In the genomic region with DNA sequence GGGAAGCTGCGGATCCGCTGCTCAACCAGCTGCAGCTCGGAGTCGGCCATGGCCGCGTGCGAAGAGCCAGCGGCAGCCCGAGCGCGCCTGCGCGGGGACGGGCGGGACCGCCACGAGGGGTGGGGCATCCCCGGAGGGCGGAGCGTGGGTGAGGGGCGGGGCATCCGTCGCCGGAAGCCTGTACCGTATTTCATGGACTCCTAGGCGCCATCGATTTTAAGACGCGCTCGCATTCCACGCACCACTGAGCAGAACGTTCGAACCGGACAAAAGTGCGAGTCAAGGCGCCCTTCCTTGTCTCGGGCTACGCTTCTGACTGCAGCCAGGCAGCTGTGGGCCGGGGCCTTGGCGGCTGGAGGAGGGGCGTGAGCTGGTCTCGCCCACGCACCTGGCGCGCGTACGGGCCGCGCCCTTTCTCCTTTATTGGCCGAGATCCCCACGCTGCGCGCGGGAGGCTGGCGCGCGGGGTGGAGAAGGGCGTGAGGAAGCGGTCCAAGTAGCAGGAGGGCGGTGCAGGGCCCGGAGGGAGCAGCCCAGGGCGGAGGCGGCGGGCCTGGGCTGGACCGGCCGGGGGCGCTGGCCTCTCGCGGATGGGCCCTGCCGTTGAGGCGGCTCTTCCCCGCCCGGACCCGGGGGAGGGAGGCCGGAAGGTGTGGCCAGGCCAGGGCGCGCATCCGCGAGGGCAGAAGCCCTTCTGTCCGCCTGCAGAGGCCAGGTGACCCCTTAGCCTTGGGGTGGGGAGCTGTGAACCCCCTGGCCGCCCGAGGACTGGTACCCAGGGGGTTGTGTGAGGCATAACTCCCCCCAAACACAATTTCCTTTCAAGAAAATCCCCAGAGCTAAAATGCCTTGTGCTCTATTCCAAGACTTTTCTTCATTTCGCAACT, we compare ENCODE assay signal across 8 cellular contexts. TPM values are rescaled to one million over a fixed set of nuclear protein-coding genes. Genes with fewer than 3 reads are reported as not detected.
DNase-seq lines count a peak whose midpoint lies in the region; ATAC-seq and TF ChIP-seq lines count a peak whose summit lies in the region.

A gene with protein sequence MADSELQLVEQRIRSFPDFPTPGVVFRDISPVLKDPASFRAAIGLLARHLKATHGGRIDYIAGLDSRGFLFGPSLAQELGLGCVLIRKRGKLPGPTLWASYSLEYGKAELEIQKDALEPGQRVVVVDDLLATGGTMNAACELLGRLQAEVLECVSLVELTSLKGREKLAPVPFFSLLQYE (minus strand): TSS at position 79 of the 887 bp plus-strand sequence. CDS start 29 bp downstream, at position 50.

- DNase-seq in GM13977 (ENCODE audit: low spot score) (peak; percentile 99), NCI-H146 (lab: John Stamatoyannopoulos, UW) (peak; percentile 84), amniotic epithelial cell (ENCODE audit: low read depth) (peak; percentile 91), left cardiac atrium (peak; percentile 94), progenitor cell of endocrine pancreas (ENCODE audit: low spot score, unreplicated experiment) (peak; percentile 97), upper lobe of right lung (peak; percentile 98)

- peaks cover 14% of the 10 kb centered on the region for H3K36me3 ChIP-seq in upper lobe of right lung

- ATAC-seq in HG02870 (IDR thresholded peaks at IDR 0.05; ENCODE audit: unreplicated experiment) (peak; percentile 62), left cardiac atrium (peak; percentile 93 to 95), upper lobe of right lung (peak; percentile 94)

- peaks cover 4% of the 10 kb centered on the region for H3K4me1 Mint-ChIP-seq in progenitor cell of endocrine pancreas (ENCODE audit: low read depth)

- H3K4me3 Mint-ChIP-seq in progenitor cell of endocrine pancreas (ENCODE audit: low read depth): peak within 1 kb of the TSS; percentile 85

- peak within 1 kb of the TSS; percentile 96 for H3K27ac ChIP-seq in upper lobe of right lung

- peak within 1 kb of the TSS; percentile 97 for H3K4me3 ChIP-seq in upper lobe of right lung

- no peaks in the 10 kb centered on the region for H3K9me3 ChIP-seq in upper lobe of right lung

- H3K27ac Mint-ChIP-seq in progenitor cell of endocrine pancreas: peak within 1 kb of the TSS; percentile 99

- no peaks in the 10 kb centered on the region for H3K36me3 Mint-ChIP-seq in progenitor cell of endocrine pancreas (ENCODE audit: insufficient read depth)

- H3K27me3 Mint-ChIP-seq in progenitor cell of endocrine pancreas: no peaks in the 10 kb centered on the region

- no peaks in the 10 kb centered on the region for H3K9me3 Mint-ChIP-seq in progenitor cell of endocrine pancreas (ENCODE audit: low read depth)

- peaks cover 23% of the 10 kb centered on the region for H3K4me1 ChIP-seq in upper lobe of right lung

- intact Hi-C loops in T-helper 1 cell treated with Interleukin-12 subunit alpha and Interleukin-12 subunit beta and Interleukin-4 antibody, amounts not matched to agents 30 ng/mL and 1 ng/mL, for 36 hours (cut with micrococcal nuclease): loop anchor here (1.0 to 5.0 kb wide), 9 partner anchors 9 to 860 kb away; a partner anchor contains a TSS
- intact Hi-C loops in left cardiac atrium (cut with DNase I): loop anchor here (10.0 kb wide), 2 partner anchors 353 to 403 kb away; a partner anchor contains a TSS
- intact Hi-C loops in upper lobe of right lung (cut with DNase I): no loop called here

- no peaks in the 10 kb centered on the region for H3K27me3 ChIP-seq in upper lobe of right lung

- in situ Hi-C loops in GM13977 (cut with MboI; ENCODE audit: low pct_unique_long_range_greater_than_20kb, low sequenced_read_pairs, unreplicated experiment): no loop called here

- TF ChIP-seq CTCF in GM13977 (IDR thresholded peaks at IDR 0.05; ENCODE audit: extremely low read depth, insufficient read depth, missing control alignments) (peak; percentile 43), progenitor cell of endocrine pancreas (IDR thresholded peaks at IDR 0.05; ENCODE audit: unreplicated experiment) (peak; percentile 43), upper lobe of right lung (IDR thresholded peaks at IDR 0.05) (peak; percentile 37)

RNA-seq across cellular contexts. Expression of the gene that starts here (rescaled TPM):
- 164 TPM in 2 replicates for total RNA-seq in T-helper 1 cell treated with Interleukin-12 subunit alpha and Interleukin-12 subunit beta and Interleukin-4 antibody, amounts not matched to agents 30 ng/mL and 1 ng/mL, for 36 hours
- total RNA-seq in left cardiac atrium (10 to 100 TPM; 63.8 to 64.2 TPM), progenitor cell of endocrine pancreas (100 and 115 TPM in 2 replicates), upper lobe of right lung (85.2 TPM)

Comparison
In these comparisons a context has a peak if more than half of its experiments do, and no peak if none do; other contexts are left out.
1. Peak in every context shown above with its lines: DNase-seq, ATAC-seq, H3K4me3 ChIP-seq and H3K27ac ChIP-seq.